8 cellular contexts compared by ENCODE assay signal in the genomic region with DNA sequence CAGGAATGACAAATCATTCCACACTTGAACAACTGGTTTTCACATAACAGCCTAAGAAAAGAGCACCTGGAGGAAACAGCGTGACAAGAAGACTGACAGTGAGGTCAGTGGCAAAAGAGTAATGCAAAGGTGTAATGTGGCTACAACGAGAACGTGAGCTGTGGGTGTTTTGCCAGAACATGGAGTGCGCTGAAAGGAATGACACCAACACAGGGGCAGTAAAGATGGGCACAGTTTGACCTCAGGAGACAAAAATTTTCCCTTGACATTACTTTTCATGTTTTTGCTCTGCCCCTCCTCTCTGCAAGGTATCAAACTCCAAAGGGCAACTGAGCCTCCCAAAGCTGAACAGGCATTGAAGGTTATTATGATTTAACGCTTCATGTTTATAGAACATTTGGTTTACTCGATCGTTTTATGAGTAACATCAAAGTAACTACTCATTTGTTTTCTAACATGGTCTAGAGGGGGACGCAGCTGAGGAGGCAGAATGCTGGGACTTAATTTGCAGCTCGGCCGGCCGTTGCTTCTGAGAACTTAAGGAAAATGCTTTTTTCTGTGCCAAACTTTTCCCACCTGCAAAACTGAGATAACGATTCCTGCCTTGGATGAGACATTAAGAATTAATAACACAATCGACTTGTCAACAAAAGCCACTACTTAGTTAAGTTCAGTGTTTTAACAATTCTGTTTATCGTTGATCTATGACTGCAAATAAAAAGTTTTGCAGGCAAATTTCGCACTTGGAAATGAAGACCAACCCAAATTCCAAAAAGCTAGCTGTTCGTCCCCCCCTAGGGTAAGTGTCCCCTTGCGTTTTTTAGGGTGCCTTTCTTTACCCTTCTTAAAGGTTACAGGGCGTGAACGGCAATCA. TPM values are rescaled to one million over a fixed set of nuclear protein-coding genes. Genes with fewer than 3 reads are reported as not detected.
DNase-seq lines count a peak whose midpoint lies in the region; ATAC-seq, FAIRE-seq and TF ChIP-seq lines count a peak whose summit lies in the region.

No MANE protein-coding gene starts in this region.

- no TSS peak for BruUV-seq in HepG2 (replicated peaks; lab: Mats Ljungman, UMichigan)

- H4K20me1 ChIP-seq in HepG2 (ENCODE audit: insufficient read depth, low read length) = no peaks in the 10 kb centered on the region

- TF ChIP-seq EP300 in HepG2 (IDR thresholded peaks at IDR 0.05; ENCODE audit: low read depth in 2 of 2, low read length in 2 of 2) (peak in 1 of 2 experiments; percentile 25; a peak in 1 of 4 replicates), HepG2 (CRISPR knock-in tag; IDR thresholded peaks at IDR 0.05; ENCODE audit: borderline replicate concordance) (no peak)

- H3K27ac Mint-ChIP-seq in activated CD8-positive, alpha-beta memory T cell treated with anti-CD3 and anti-CD28 coated beads, Interleukin-2, amount 10 ng/mL, durations not matched to agents 7 days and 5 days = peak overlapping the region; percentile 88

- CTCF ChIA-PET in activated CD8-positive, alpha-beta memory T cell treated with anti-CD3 and anti-CD28 coated beads, Interleukin-2, amount 10 ng/mL, durations not matched to agents 7 days and 5 days (lab: Charles Lee) = interaction anchor here (0.6 to 5.4 kb wide), 19 partner anchors 12 to 386 kb away, joined by 3 to 28 read pairs (median 5); partner anchors contain the start of genes AJUBA, OXA1L, PRMT5 and PSMB5
- CTCF ChIA-PET in HepG2 (lab: Yijun Ruan, JAX; ENCODE audit: low intra/inter-chr PET ratio, low total read pairs) = interaction anchor here (1.7 kb wide), 1 partner anchor 26 kb away, joined by 7 read pairs; the partner anchor contains the start of gene PRMT5

- peaks cover 47% of the 10 kb centered on the region for H3K4me1 ChIP-seq in HepG2 (ENCODE audit: insufficient read depth, low read length)
- peaks cover 9 to 11% of the 10 kb centered on the region in 2 donors for H3K4me1 ChIP-seq in thyroid gland

- H2AFZ ChIP-seq in HepG2 (ENCODE audit: low read length) = peak overlapping the region; percentile 52

- H3K27me3 ChIP-seq in HepG2 (ENCODE audit: control insufficient read depth in 1 of 2, insufficient read depth in 2 of 2, low read length in 2 of 2) = no peaks in the 10 kb centered on the region; a peak in 1 of 5 replicates
- no peaks in the 10 kb centered on the region for H3K27me3 ChIP-seq in thyroid gland

- no peaks in the 10 kb centered on the region for H3K79me2 ChIP-seq in HepG2 (ENCODE audit: insufficient read depth, low read length)

- TF ChIP-seq CTCF in astrocyte of the spinal cord (IDR thresholded peaks at IDR 0.05; ENCODE audit: low read depth, low read length) (no peak), HepG2 (CRISPR knock-in tag; IDR thresholded peaks at IDR 0.05) (no peak), thyroid gland (IDR thresholded peaks at IDR 0.05) (no peak)

- peak; percentile 34 for FAIRE-seq in HepG2 (lab: Jason Lieb, UNC)

- H3K36me3 Mint-ChIP-seq in activated CD8-positive, alpha-beta memory T cell treated with anti-CD3 and anti-CD28 coated beads, Interleukin-2, amount 10 ng/mL, durations not matched to agents 7 days and 5 days = peaks cover 18% of the 10 kb centered on the region

- POLR2A ChIA-PET in HepG2 (lab: Yijun Ruan, JAX) = interaction anchor here (0.7 to 26.8 kb wide), 34 partner anchors 9 to 1159 kb away, joined by 3 to 1670 read pairs (median 6); partner anchors contain the start of genes ACIN1, AJUBA, C14orf119 and CDH24

- intact Hi-C loops in HepG2 (cut with micrococcal nuclease; ENCODE audit: unreplicated experiment) = loop anchor here (1.0 to 2.0 kb wide), 2 partner anchors 15 to 26 kb away; no protein-coding TSS in a partner anchor
- intact Hi-C loops in thyroid gland (cut with DNase I) = no loop called here

- peaks cover 4% of the 10 kb centered on the region for H3K27me3 Mint-ChIP-seq in activated CD8-positive, alpha-beta memory T cell treated with anti-CD3 and anti-CD28 coated beads, Interleukin-2, amount 10 ng/mL, durations not matched to agents 7 days and 5 days

- WGBS in HepG2 (ENCODE audit: low lambda C conversion rate) = 7% methylated on average over 19 of the region's 19 CpGs
- WGBS in thyroid gland, 2 donors = 28 to 29% methylated on average over 19 of the region's 19 CpGs

- in situ Hi-C loops in astrocyte of the spinal cord (cut with HindIII; ENCODE audit: low sequenced_read_pairs) = no loop called here
- in situ Hi-C loops in HepG2 (cut with HindIII; ENCODE audit: extremely low pct_ligation_motif_present, low pct_unique_long_range_greater_than_20kb) = no loop called here

- H3K4me1 Mint-ChIP-seq in activated CD8-positive, alpha-beta memory T cell treated with anti-CD3 and anti-CD28 coated beads, Interleukin-2, amount 10 ng/mL, durations not matched to agents 7 days and 5 days = peaks cover 34% of the 10 kb centered on the region

- H3K9me3 Mint-ChIP-seq in activated CD8-positive, alpha-beta memory T cell treated with anti-CD3 and anti-CD28 coated beads, Interleukin-2, amount 10 ng/mL, durations not matched to agents 7 days and 5 days (ENCODE audit: low read depth) = no peaks in the 10 kb centered on the region

- peak overlapping the region; percentile 94 for H3K4me3 Mint-ChIP-seq in activated CD8-positive, alpha-beta memory T cell treated with anti-CD3 and anti-CD28 coated beads, Interleukin-2, amount 10 ng/mL, durations not matched to agents 7 days and 5 days

- no peak for ATAC-seq in activated CD8-positive, alpha-beta memory T cell treated with anti-CD3 and anti-CD28 coated beads, Interleukin-2, amount 10 ng/mL, durations not matched to agents 7 days and 5 days
- ATAC-seq in HepG2 (peak; percentile 27), GM19035 (IDR thresholded peaks at IDR 0.05; ENCODE audit: unreplicated experiment) (no peak)

- TF ChIP-seq POLR2A in HepG2 (IDR thresholded peaks at IDR 0.05; ENCODE audit: insufficient read depth in 1 of 2, low read depth in 2 of 2, low read length in 2 of 2) (no peak), thyroid gland (IDR thresholded peaks at IDR 0.05) (no peak)

- DNase-seq in activated CD8-positive, alpha-beta memory T cell treated with anti-CD3 and anti-CD28 coated beads, Interleukin-2, amount 10 ng/mL, durations not matched to agents 7 days and 5 days = no peak
- no peak for DNase-seq in activated CD8-positive, alpha-beta memory T cell treated with anti-CD3 and anti-CD28 coated beads, Interleukin-2, amount 50 U/mL, for 4 hours
- DNase-seq in astrocyte of the spinal cord (ENCODE audit: low read depth, low spot score) (peak; percentile 2), HepG2 (ENCODE audit: low spot score) (peak; percentile 48), thyroid gland (no peak), NK-92 (lab: John Stamatoyannopoulos, UW; ENCODE audit: unreplicated experiment) (no peak), NCI-H146 treated with DMSO at 0.1 percent for 48 hours (lab: John Stamatoyannopoulos, UW; ENCODE audit: unreplicated experiment) (no peak)

- peak overlapping the region; percentile 80 for H3K9ac ChIP-seq in HepG2 (ENCODE audit: insufficient read depth, low read depth, low read length)

- H3K27ac ChIP-seq in HepG2 (ENCODE audit: extremely low read length, insufficient read depth, low read length) (peak overlapping the region; percentile 78), thyroid gland (peak overlapping the region; percentile 80 to 98 (median 91))

- peak overlapping the region; percentile 92 for H3K4me2 ChIP-seq in HepG2 (ENCODE audit: low read depth, low read length)

- H3K4me3 ChIP-seq in astrocyte of the spinal cord (ENCODE audit: low read depth, low read length) (peak overlapping the region; percentile 54), HepG2 (replicated peaks in 1 of 3; ENCODE audit: insufficient read depth in 1 of 3, low read depth in 2 of 3, low read length in 3 of 3) (peak overlapping the region; percentile 73 to 78 (median 77)), thyroid gland (replicated peaks in 1 of 3) (peak overlapping the region in 2 of 3 donors; percentile 62 to 70)

- peaks cover 1 to 14% of the 10 kb centered on the region in 2 experiments; a peak in 2 of 5 replicates for H3K36me3 ChIP-seq in HepG2 (replicated peaks in 1 of 2; ENCODE audit: control insufficient read depth in 1 of 2, insufficient read depth in 2 of 2, low read length in 2 of 2)
- H3K36me3 ChIP-seq in thyroid gland = no peaks in the 10 kb centered on the region

- H3K9me3 ChIP-seq in HepG2 (ENCODE audit: low read length) = no peaks in the 10 kb centered on the region
- H3K9me3 ChIP-seq in thyroid gland = no peaks in the 10 kb centered on the region

- TF ChIP-seq RAD21 in HepG2 (CRISPR knock-in tag; IDR thresholded peaks at IDR 0.05) = no peak

RNA-seq across cellular contexts. Expression of gene HAUS4, which starts 1.0 kb away (rescaled TPM):
- 10 to 100 TPM; 57.0 to 77.9 TPM for total RNA-seq in activated CD8-positive, alpha-beta memory T cell treated with anti-CD3 and anti-CD28 coated beads, Interleukin-2, amount 10 ng/mL, durations not matched to agents 7 days and 5 days
- total RNA-seq in HepG2 (2016; rRNA removed; fragmentation: Illumina TruSeq; extraction: Trizol) (130 and 141 TPM in 2 replicates), thyroid gland (10 to 100 TPM; 25.7 to 40.8 (median 40.0) TPM)
- total RNA-seq in HepG2 (2016; cell fraction: cytosol; rRNA removed; fragmentation: Illumina TruSeq; extraction: Trizol; ENCODE audit: low read depth) = 124 and 143 TPM in 2 replicates
- 128 and 148 TPM in 2 replicates for total RNA-seq in HepG2 (2016; cell fraction: insoluble cytoplasmic fraction; rRNA removed; fragmentation: Illumina TruSeq; extraction: Trizol)
- total RNA-seq in HepG2 (2016; cell fraction: membrane; rRNA removed; fragmentation: Illumina TruSeq; extraction: Trizol) = 134 and 154 TPM in 2 replicates
- total RNA-seq in HepG2 (2016; cell fraction: nucleus; rRNA removed; fragmentation: Illumina TruSeq; extraction: Trizol) = 82.9 and 84.6 TPM in 2 replicates
- polyA plus RNA-seq in HepG2 (2011; rRNA removed) = 64.7 and 74.4 TPM in 2 replicates
- polyA plus RNA-seq in HepG2 (2011; cell fraction: cytosol; rRNA removed) = 49.6 and 52.3 TPM in 2 replicates
- 90.4 and 93.9 TPM in 2 replicates for polyA plus RNA-seq in HepG2 (2011; cell fraction: nucleus; rRNA removed)
- 58.5 and 83.9 TPM in 2 replicates for polyA plus RNA-seq in HepG2 (2012)
- polyA plus RNA-seq in HepG2 (2016; cell fraction: cytosol; fragmentation: Illumina TruSeq; extraction: Trizol; ENCODE audit: low read depth) = 42.0 and 47.4 TPM in 2 replicates
- polyA plus RNA-seq in HepG2 (2016; cell fraction: insoluble cytoplasmic fraction; fragmentation: Illumina TruSeq; extraction: Trizol; ENCODE audit: low read depth) = 106 and 115 TPM in 2 replicates
- polyA plus RNA-seq in HepG2 (2016; cell fraction: membrane; fragmentation: Illumina TruSeq; extraction: Trizol; ENCODE audit: low read depth) = 86.6 and 89.8 TPM in 2 replicates
- polyA plus RNA-seq in HepG2 (2016; cell fraction: nucleus; fragmentation: Illumina TruSeq; extraction: Trizol; ENCODE audit: insufficient read depth, low read depth) = 118 and 127 TPM in 2 replicates
- polyA minus RNA-seq in HepG2 (2011; rRNA and poly(A)+ RNA removed; ENCODE audit: low replicate concordance) = 39.3 and 43.1 TPM in 2 replicates
- polyA minus RNA-seq in HepG2 (2011; cell fraction: cytosol; rRNA and poly(A)+ RNA removed) = 27.3 and 39.3 TPM in 2 replicates
- 50.6 and 59.4 TPM in 2 replicates for polyA minus RNA-seq in HepG2 (2011; cell fraction: nucleus; rRNA and poly(A)+ RNA removed)

RNA-seq across cellular contexts. Expression of gene AJUBA, which starts 26.4 kb away (rescaled TPM):
- 1 to 10 TPM in 1 of 2 experiments, under 1 TPM in 1; 0.41 to 1.2 TPM for total RNA-seq in activated CD8-positive, alpha-beta memory T cell treated with anti-CD3 and anti-CD28 coated beads, Interleukin-2, amount 10 ng/mL, durations not matched to agents 7 days and 5 days
- 109 and 157 TPM in 2 replicates for total RNA-seq in HepG2 (2016; rRNA removed; fragmentation: Illumina TruSeq; extraction: Trizol)
- 29.1 and 32.6 TPM in 2 replicates for total RNA-seq in HepG2 (2016; cell fraction: cytosol; rRNA removed; fragmentation: Illumina TruSeq; extraction: Trizol; ENCODE audit: low read depth)
- total RNA-seq in HepG2 (2016; cell fraction: insoluble cytoplasmic fraction; rRNA removed; fragmentation: Illumina TruSeq; extraction: Trizol) = 104 and 153 TPM in 2 replicates
- total RNA-seq in HepG2 (2016; cell fraction: membrane; rRNA removed; fragmentation: Illumina TruSeq; extraction: Trizol) = 72.3 and 78.5 TPM in 2 replicates
- total RNA-seq in HepG2 (2016; cell fraction: nucleus; rRNA removed; fragmentation: Illumina TruSeq; extraction: Trizol) = 149 and 162 TPM in 2 replicates
- 241 and 315 TPM in 2 replicates for polyA plus RNA-seq in HepG2 (2011; rRNA removed)
- polyA plus RNA-seq in HepG2 (2011; cell fraction: cytosol; rRNA removed) = 184 and 225 TPM in 2 replicates
- polyA plus RNA-seq in HepG2 (2011; cell fraction: nucleus; rRNA removed) = 207 and 248 TPM in 2 replicates
- polyA plus RNA-seq in HepG2 (2012) = 183 and 230 TPM in 2 replicates
- 8.7 and 9.2 TPM in 2 replicates for polyA plus RNA-seq in HepG2 (2016; cell fraction: cytosol; fragmentation: Illumina TruSeq; extraction: Trizol; ENCODE audit: low read depth)
- 102 and 106 TPM in 2 replicates for polyA plus RNA-seq in HepG2 (2016; cell fraction: insoluble cytoplasmic fraction; fragmentation: Illumina TruSeq; extraction: Trizol; ENCODE audit: low read depth)
- 31.5 and 31.6 TPM in 2 replicates for polyA plus RNA-seq in HepG2 (2016; cell fraction: membrane; fragmentation: Illumina TruSeq; extraction: Trizol; ENCODE audit: low read depth)
- polyA plus RNA-seq in HepG2 (2016; cell fraction: nucleus; fragmentation: Illumina TruSeq; extraction: Trizol; ENCODE audit: insufficient read depth, low read depth) = 158 and 165 TPM in 2 replicates
- 171 and 630 TPM in 2 replicates for polyA minus RNA-seq in HepG2 (2011; rRNA and poly(A)+ RNA removed; ENCODE audit: low replicate concordance)
- 150 and 166 TPM in 2 replicates for polyA minus RNA-seq in HepG2 (2011; cell fraction: cytosol; rRNA and poly(A)+ RNA removed)
- polyA minus RNA-seq in HepG2 (2011; cell fraction: nucleus; rRNA and poly(A)+ RNA removed) = 420 and 488 TPM in 2 replicates
- 10 to 100 TPM; 18.4 to 40.5 (median 34.8) TPM for total RNA-seq in thyroid gland

RNA-seq across cellular contexts. Expression of gene PRMT5, which starts 26.8 kb away (rescaled TPM):
- total RNA-seq in activated CD8-positive, alpha-beta memory T cell treated with anti-CD3 and anti-CD28 coated beads, Interleukin-2, amount 10 ng/mL, durations not matched to agents 7 days and 5 days = 10 to 100 TPM; 49.2 to 84.0 TPM
- total RNA-seq in HepG2 (2016; rRNA removed; fragmentation: Illumina TruSeq; extraction: Trizol) (210 and 289 TPM in 2 replicates), thyroid gland (10 to 100 TPM; 60.7 to 73.8 (median 63.2) TPM)
- 154 and 171 TPM in 2 replicates for total RNA-seq in HepG2 (2016; cell fraction: cytosol; rRNA removed; fragmentation: Illumina TruSeq; extraction: Trizol; ENCODE audit: low read depth)
- 224 and 314 TPM in 2 replicates for total RNA-seq in HepG2 (2016; cell fraction: insoluble cytoplasmic fraction; rRNA removed; fragmentation: Illumina TruSeq; extraction: Trizol)
- total RNA-seq in HepG2 (2016; cell fraction: membrane; rRNA removed; fragmentation: Illumina TruSeq; extraction: Trizol) = 131 and 139 TPM in 2 replicates
- total RNA-seq in HepG2 (2016; cell fraction: nucleus; rRNA removed; fragmentation: Illumina TruSeq; extraction: Trizol) = 137 and 144 TPM in 2 replicates
- 329 and 354 TPM in 2 replicates for polyA plus RNA-seq in HepG2 (2011; rRNA removed)
- 348 and 362 TPM in 2 replicates for polyA plus RNA-seq in HepG2 (2011; cell fraction: cytosol; rRNA removed)
- polyA plus RNA-seq in HepG2 (2011; cell fraction: nucleus; rRNA removed) = 327 and 362 TPM in 2 replicates
- 137 and 192 TPM in 2 replicates for polyA plus RNA-seq in HepG2 (2012)
- polyA plus RNA-seq in HepG2 (2016; cell fraction: cytosol; fragmentation: Illumina TruSeq; extraction: Trizol; ENCODE audit: low read depth) = 39.5 and 40.9 TPM in 2 replicates
- polyA plus RNA-seq in HepG2 (2016; cell fraction: insoluble cytoplasmic fraction; fragmentation: Illumina TruSeq; extraction: Trizol; ENCODE audit: low read depth) = 294 and 308 TPM in 2 replicates
- 72.5 and 74.3 TPM in 2 replicates for polyA plus RNA-seq in HepG2 (2016; cell fraction: membrane; fragmentation: Illumina TruSeq; extraction: Trizol; ENCODE audit: low read depth)
- polyA plus RNA-seq in HepG2 (2016; cell fraction: nucleus; fragmentation: Illumina TruSeq; extraction: Trizol; ENCODE audit: insufficient read depth, low read depth) = 212 and 229 TPM in 2 replicates
- 563 and 739 TPM in 2 replicates for polyA minus RNA-seq in HepG2 (2011; rRNA and poly(A)+ RNA removed; ENCODE audit: low replicate concordance)
- 136 and 191 TPM in 2 replicates for polyA minus RNA-seq in HepG2 (2011; cell fraction: cytosol; rRNA and poly(A)+ RNA removed)
- 169 and 174 TPM in 2 replicates for polyA minus RNA-seq in HepG2 (2011; cell fraction: nucleus; rRNA and poly(A)+ RNA removed)

RNA-seq across cellular contexts. Expression of gene RBM23, which starts 37.0 kb away (rescaled TPM):
- total RNA-seq in activated CD8-positive, alpha-beta memory T cell treated with anti-CD3 and anti-CD28 coated beads, Interleukin-2, amount 10 ng/mL, durations not matched to agents 7 days and 5 days = 10 to 100 TPM; 82.9 to 96.7 TPM
- total RNA-seq in HepG2 (2016; rRNA removed; fragmentation: Illumina TruSeq; extraction: Trizol) (0.52 and 1.5 TPM in 2 replicates), thyroid gland (1,000 to 10,000 TPM in 2 of 4 donors, 100 to 1,000 TPM in 2; 157 to 1,409 (median 683) TPM)
- total RNA-seq in HepG2 (2016; cell fraction: cytosol; rRNA removed; fragmentation: Illumina TruSeq; extraction: Trizol; ENCODE audit: low read depth) = 1.3 and 3.6 TPM in 2 replicates
- 0.61 and 1.6 TPM in 2 replicates for total RNA-seq in HepG2 (2016; cell fraction: insoluble cytoplasmic fraction; rRNA removed; fragmentation: Illumina TruSeq; extraction: Trizol)
- total RNA-seq in HepG2 (2016; cell fraction: membrane; rRNA removed; fragmentation: Illumina TruSeq; extraction: Trizol) = 0.71 and 0.76 TPM in 2 replicates
- total RNA-seq in HepG2 (2016; cell fraction: nucleus; rRNA removed; fragmentation: Illumina TruSeq; extraction: Trizol) = 1.2 and 2.0 TPM in 2 replicates
- 2.1 and 2.9 TPM in 2 replicates for polyA plus RNA-seq in HepG2 (2011; rRNA removed)
- polyA plus RNA-seq in HepG2 (2011; cell fraction: cytosol; rRNA removed) = 0.87 and 0.90 TPM in 2 replicates
- 7.7 and 10.1 TPM in 2 replicates for polyA plus RNA-seq in HepG2 (2011; cell fraction: nucleus; rRNA removed)
- 2.0 and 2.8 TPM in 2 replicates for polyA plus RNA-seq in HepG2 (2012)
- 0.17 and 0.28 TPM in 2 replicates for polyA plus RNA-seq in HepG2 (2016; cell fraction: cytosol; fragmentation: Illumina TruSeq; extraction: Trizol; ENCODE audit: low read depth)
- polyA plus RNA-seq in HepG2 (2016; cell fraction: insoluble cytoplasmic fraction; fragmentation: Illumina TruSeq; extraction: Trizol; ENCODE audit: low read depth) = 0.76 and 1.0 TPM in 2 replicates
- 0.27 and 0.43 TPM in 2 replicates for polyA plus RNA-seq in HepG2 (2016; cell fraction: membrane; fragmentation: Illumina TruSeq; extraction: Trizol; ENCODE audit: low read depth)
- 3.6 and 4.3 TPM in 2 replicates for polyA plus RNA-seq in HepG2 (2016; cell fraction: nucleus; fragmentation: Illumina TruSeq; extraction: Trizol; ENCODE audit: insufficient read depth, low read depth)
- 5.4 and 70.7 TPM in 2 replicates for polyA minus RNA-seq in HepG2 (2011; rRNA and poly(A)+ RNA removed; ENCODE audit: low replicate concordance)
- 0.97 and 1.6 TPM in 2 replicates for polyA minus RNA-seq in HepG2 (2011; cell fraction: cytosol; rRNA and poly(A)+ RNA removed)
- 14.7 and 14.8 TPM in 2 replicates for polyA minus RNA-seq in HepG2 (2011; cell fraction: nucleus; rRNA and poly(A)+ RNA removed)

RNA-seq across cellular contexts. Expression of gene C14orf93, which starts 54.0 kb away (rescaled TPM):
- total RNA-seq in activated CD8-positive, alpha-beta memory T cell treated with anti-CD3 and anti-CD28 coated beads, Interleukin-2, amount 10 ng/mL, durations not matched to agents 7 days and 5 days = 10 to 100 TPM in 1 of 2 experiments, 1 to 10 TPM in 1; 9.0 to 12.6 TPM
- total RNA-seq in HepG2 (2016; rRNA removed; fragmentation: Illumina TruSeq; extraction: Trizol) (10.8 and 11.4 TPM in 2 replicates), thyroid gland (10 to 100 TPM; 11.6 to 20.6 (median 15.4) TPM)
- 3.1 and 3.7 TPM in 2 replicates for total RNA-seq in HepG2 (2016; cell fraction: cytosol; rRNA removed; fragmentation: Illumina TruSeq; extraction: Trizol; ENCODE audit: low read depth)
- total RNA-seq in HepG2 (2016; cell fraction: insoluble cytoplasmic fraction; rRNA removed; fragmentation: Illumina TruSeq; extraction: Trizol) = 10.9 and 11.2 TPM in 2 replicates
- total RNA-seq in HepG2 (2016; cell fraction: membrane; rRNA removed; fragmentation: Illumina TruSeq; extraction: Trizol) = 7.8 and 9.1 TPM in 2 replicates
- total RNA-seq in HepG2 (2016; cell fraction: nucleus; rRNA removed; fragmentation: Illumina TruSeq; extraction: Trizol) = 6.7 and 8.3 TPM in 2 replicates
- 19.8 and 22.5 TPM in 2 replicates for polyA plus RNA-seq in HepG2 (2011; rRNA removed)
- polyA plus RNA-seq in HepG2 (2011; cell fraction: cytosol; rRNA removed) = 18.0 and 23.7 TPM in 2 replicates
- polyA plus RNA-seq in HepG2 (2011; cell fraction: nucleus; rRNA removed) = 27.1 and 27.7 TPM in 2 replicates
- polyA plus RNA-seq in HepG2 (2012) = 14.5 and 15.7 TPM in 2 replicates
- 2.6 and 3.0 TPM in 2 replicates for polyA plus RNA-seq in HepG2 (2016; cell fraction: cytosol; fragmentation: Illumina TruSeq; extraction: Trizol; ENCODE audit: low read depth)
- 9.9 and 10.2 TPM in 2 replicates for polyA plus RNA-seq in HepG2 (2016; cell fraction: insoluble cytoplasmic fraction; fragmentation: Illumina TruSeq; extraction: Trizol; ENCODE audit: low read depth)
- polyA plus RNA-seq in HepG2 (2016; cell fraction: membrane; fragmentation: Illumina TruSeq; extraction: Trizol; ENCODE audit: low read depth) = 6.4 TPM in 2 replicates
- 19.5 and 24.7 TPM in 2 replicates for polyA plus RNA-seq in HepG2 (2016; cell fraction: nucleus; fragmentation: Illumina TruSeq; extraction: Trizol; ENCODE audit: insufficient read depth, low read depth)
- 18.0 and 62.7 TPM in 2 replicates for polyA minus RNA-seq in HepG2 (2011; rRNA and poly(A)+ RNA removed; ENCODE audit: low replicate concordance)
- 8.0 and 14.8 TPM in 2 replicates for polyA minus RNA-seq in HepG2 (2011; cell fraction: cytosol; rRNA and poly(A)+ RNA removed)
- polyA minus RNA-seq in HepG2 (2011; cell fraction: nucleus; rRNA and poly(A)+ RNA removed) = 8.8 and 11.9 TPM in 2 replicates

Comparison
In these comparisons a context has a peak if more than half of its experiments do, and no peak if none do; other contexts are left out.
1. DNase-seq: peak in astrocyte of the spinal cord (single experiment) and HepG2 (single experiment); none in activated CD8-positive, alpha-beta memory T cell treated with anti-CD3 and anti-CD28 coated beads, Interleukin-2, amount 10 ng/mL, durations not matched to agents 7 days and 5 days (single experiment), activated CD8-positive, alpha-beta memory T cell treated with anti-CD3 and anti-CD28 coated beads, Interleukin-2, amount 50 U/mL, for 4 hours (single experiment), thyroid gland (0 of 2), NK-92 (single experiment) and NCI-H146 treated with DMSO at 0.1 percent for 48 hours (single experiment).
2. RNA of gene AJUBA, which starts 26.4 kb away (total RNA-seq): 29.1 to 162 TPM in HepG2 and 18.4 to 40.5 TPM in thyroid gland; 0.41 to 1.2 TPM in activated CD8-positive, alpha-beta memory T cell treated with anti-CD3 and anti-CD28 coated beads, Interleukin-2, amount 10 ng/mL, durations not matched to agents 7 days and 5 days; every median in the first group is over 4 times any median in the second.
3. Peak in every context shown above with its lines, with median percentiles within 50 percentile points of each other: H3K4me3 ChIP-seq.